Comparison of ENCODE assay signal across 10 cellular contexts in the genomic region with DNA sequence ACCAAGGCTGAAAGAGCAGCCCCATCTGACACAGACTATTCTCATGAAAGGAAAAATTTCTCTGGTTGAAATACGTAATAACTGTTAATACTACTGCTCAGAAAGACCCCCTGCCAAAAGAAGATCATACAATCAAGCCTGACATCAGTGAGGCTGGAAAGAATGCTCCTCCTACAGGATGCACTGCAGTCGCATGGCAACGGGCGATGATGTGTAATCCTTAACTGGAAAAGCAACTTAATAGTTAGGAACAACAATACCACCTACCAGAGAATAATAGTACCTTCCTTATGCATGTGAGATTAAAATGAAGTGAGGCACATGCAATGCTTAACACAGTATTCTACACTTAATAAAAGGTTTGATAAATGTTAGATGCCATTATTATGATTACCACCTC. TPM values are rescaled to one million over a fixed set of nuclear protein-coding genes. Genes with fewer than 3 reads are reported as not detected.
DNase-seq lines count a peak whose midpoint lies in the region; ATAC-seq and TF ChIP-seq lines count a peak whose summit lies in the region.
"Had no signal": no experiment of that assay in that cellular context is flagged by ENCODE, and none has a peak within 500 bp of the region (broad histone marks: within the 10 kb centered on the region; RNA-seq: fewer than 3 reads in every experiment).

No MANE protein-coding gene starts in this region.

- peaks cover 23% of the 10 kb centered on the region for H3K4me1 Mint-ChIP-seq in WTC11

- H3K27me3 ChIP-seq in ACC112 (ENCODE audit: insufficient read depth, low read length), result no peaks in the 10 kb centered on the region
- no peaks in the 10 kb centered on the region for H3K27me3 ChIP-seq in hepatocyte
- no peaks in the 10 kb centered on the region for H3K27me3 ChIP-seq in thyroid gland

- H3K36me3 ChIP-seq in ACC112 (ENCODE audit: insufficient read depth, low read length) (peaks cover 8% of the 10 kb centered on the region), hepatocyte (replicated peaks; ENCODE audit: insufficient read depth, low read depth) (no peaks in the 10 kb centered on the region), thyroid gland (peaks cover 0 to under 1% of the 10 kb centered on the region in 2 donors)

- CTCF ChIA-PET in WTC11 (lab: Charles Lee) (interaction anchor here (2.1 kb wide), 1 partner anchor 105 kb away, joined by 14 read pairs; no protein-coding TSS in a partner anchor), RWPE1 (lab: Yijun Ruan, JAX) (interaction anchor here (0.6 to 1.0 kb wide), 4 partner anchors 9 to 682 kb away, joined by 3 to 4 read pairs (median 4); no protein-coding TSS in a partner anchor)

- DNase-seq in ELR (ENCODE audit: low read depth) (peak; percentile 17), WTC11 (ENCODE audit: low spot score) (no peak), hepatocyte (ENCODE audit: low spot score) (no peak), RWPE1 (ENCODE audit: low spot score) (no peak), thyroid gland (no peak), G401 (ENCODE audit: low spot score) (no peak)
- DNase-seq in activated CD8-positive, alpha-beta memory T cell treated with anti-CD3 and anti-CD28 coated beads, Interleukin-2, amount 50 U/mL, for 4 hours, result no peak
- DNase-seq: DMS79 treated with DMSO at 0.1 percent for 48 hours, NCI-H526 had no signal

- peaks cover 20% of the 10 kb centered on the region for H3K27me3 Mint-ChIP-seq in WTC11 (ENCODE audit: low read depth)

- H3K4me2 ChIP-seq in hepatocyte, result peak overlapping the region; percentile 71

- no peaks in the 10 kb centered on the region for H4K20me1 ChIP-seq in hepatocyte (ENCODE audit: insufficient read depth, poor library complexity, severe bottlenecking)

- intact Hi-C loops in thyroid gland (cut with DNase I), result no loop called here

- no peak for ATAC-seq in WTC11

- 0 out of 2 replicates have a peak overlapping the region, but pooled peaks have one; percentile 82 for H3K27ac ChIP-seq in ACC112 (ENCODE audit: low read depth, low read length)
- peak overlapping the region; percentile 83 for H3K27ac ChIP-seq in hepatocyte
- H3K27ac ChIP-seq in RWPE1, result no peak overlapping the region
- H3K27ac ChIP-seq in thyroid gland, result no peak overlapping the region

- H3K4me1 ChIP-seq in ACC112 (ENCODE audit: control insufficient read depth, insufficient read depth, low read length, unreplicated experiment) (peaks cover 20% of the 10 kb centered on the region), hepatocyte (ENCODE audit: insufficient read depth) (peaks cover 12% of the 10 kb centered on the region), thyroid gland (peaks cover 13 to 15% of the 10 kb centered on the region in 2 donors)

- TF ChIP-seq CTCF in WTC11 (IDR thresholded peaks at IDR 0.05) (no peak), hepatocyte (IDR thresholded peaks at IDR 0.05; ENCODE audit: poor library complexity) (no peak), RWPE1 (conservative IDR thresholded peaks at IDR 0.05; ENCODE audit: low read depth) (no peak), thyroid gland (IDR thresholded peaks at IDR 0.05) (no peak)

- H3K36me3 Mint-ChIP-seq in WTC11, result peaks cover 28% of the 10 kb centered on the region

- H3K4me3 Mint-ChIP-seq in WTC11, result peak overlapping the region; percentile 97

- H3K27ac Mint-ChIP-seq in WTC11, result no peak overlapping the region

- peaks cover 28% of the 10 kb centered on the region for H3K9me3 Mint-ChIP-seq in WTC11

- in situ Hi-C loops in G401 (cut with HindIII; ENCODE audit: low sequenced_read_pairs), result no loop called here

- H3K4me3 ChIP-seq in ACC112 (ENCODE audit: low read depth, low read length) (peak overlapping the region; percentile 91), hepatocyte (no peak overlapping the region), thyroid gland (replicated peaks in 1 of 3) (no peak overlapping the region)

- POLR2A ChIA-PET in WTC11 (lab: Charles Lee) (no interaction called here), RWPE1 (lab: Yijun Ruan, JAX; ENCODE audit: low non-redundant PET) (no interaction called here)

- H3K9me3 ChIP-seq in hepatocyte (ENCODE audit: low read depth) (peaks cover 12% of the 10 kb centered on the region), thyroid gland (no peaks in the 10 kb centered on the region)

- H3K9me2 ChIP-seq in hepatocyte (replicated peaks; ENCODE audit: insufficient read depth), result no peaks in the 10 kb centered on the region

- peak overlapping the region; percentile 84 for H2AFZ ChIP-seq in ACC112 (ENCODE audit: low read length, unreplicated experiment)
- peak overlapping the region; percentile 31 for H2AFZ ChIP-seq in hepatocyte

- 81% methylated on average over 4 of the region's 4 CpGs for WGBS in hepatocyte (ENCODE audit: low lambda C conversion rate, missing lambda C conversion rate)
- 63 to 71% methylated on average over 4 of the region's 4 CpGs for WGBS in thyroid gland, 2 donors

- peaks cover 33% of the 10 kb centered on the region for H3K79me2 ChIP-seq in ACC112 (ENCODE audit: control insufficient read depth, insufficient read depth, low read length, unreplicated experiment)
- H3K79me2 ChIP-seq in hepatocyte, result peaks cover 31% of the 10 kb centered on the region

- TF ChIP-seq POLR2A in thyroid gland (IDR thresholded peaks at IDR 0.05), result no peak

TF ChIP-seq in WTC11, 78 proteins besides CTCF, POLR2A, EP300 and RAD21 (continues in another document):
- TF ChIP-seq CBFB (CRISPR knock-in tag; IDR thresholded peaks at IDR 0.05; ENCODE audit: low read depth) (no peak), ZNF416 (CRISPR knock-in tag; IDR thresholded peaks at IDR 0.05) (no peak), CREB1 (CRISPR knock-in tag; IDR thresholded peaks at IDR 0.05) (no peak), USF1 (CRISPR knock-in tag; IDR thresholded peaks at IDR 0.05) (no peak), FOXP1 (CRISPR knock-in tag; IDR thresholded peaks at IDR 0.05; ENCODE audit: borderline replicate concordance) (no peak), JUN (CRISPR knock-in tag; IDR thresholded peaks at IDR 0.05) (no peak), ETV6 (CRISPR knock-in tag; IDR thresholded peaks at IDR 0.05) (no peak), MXD4 (CRISPR knock-in tag; IDR thresholded peaks at IDR 0.05; ENCODE audit: borderline replicate concordance) (no peak), ZBTB21 (CRISPR knock-in tag; IDR thresholded peaks at IDR 0.05; ENCODE audit: borderline replicate concordance) (no peak), ZNF671 (CRISPR knock-in tag; IDR thresholded peaks at IDR 0.05) (no peak)
- TF ChIP-seq, protein P1, sequence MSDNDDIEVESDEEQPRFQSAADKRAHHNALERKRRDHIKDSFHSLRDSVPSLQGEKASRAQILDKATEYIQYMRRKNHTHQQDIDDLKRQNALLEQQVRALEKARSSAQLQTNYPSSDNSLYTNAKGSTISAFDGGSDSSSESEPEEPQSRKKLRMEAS (CRISPR knock-in tag; IDR thresholded peaks at IDR 0.05), result no peak
- TF ChIP-seq, protein P2, sequence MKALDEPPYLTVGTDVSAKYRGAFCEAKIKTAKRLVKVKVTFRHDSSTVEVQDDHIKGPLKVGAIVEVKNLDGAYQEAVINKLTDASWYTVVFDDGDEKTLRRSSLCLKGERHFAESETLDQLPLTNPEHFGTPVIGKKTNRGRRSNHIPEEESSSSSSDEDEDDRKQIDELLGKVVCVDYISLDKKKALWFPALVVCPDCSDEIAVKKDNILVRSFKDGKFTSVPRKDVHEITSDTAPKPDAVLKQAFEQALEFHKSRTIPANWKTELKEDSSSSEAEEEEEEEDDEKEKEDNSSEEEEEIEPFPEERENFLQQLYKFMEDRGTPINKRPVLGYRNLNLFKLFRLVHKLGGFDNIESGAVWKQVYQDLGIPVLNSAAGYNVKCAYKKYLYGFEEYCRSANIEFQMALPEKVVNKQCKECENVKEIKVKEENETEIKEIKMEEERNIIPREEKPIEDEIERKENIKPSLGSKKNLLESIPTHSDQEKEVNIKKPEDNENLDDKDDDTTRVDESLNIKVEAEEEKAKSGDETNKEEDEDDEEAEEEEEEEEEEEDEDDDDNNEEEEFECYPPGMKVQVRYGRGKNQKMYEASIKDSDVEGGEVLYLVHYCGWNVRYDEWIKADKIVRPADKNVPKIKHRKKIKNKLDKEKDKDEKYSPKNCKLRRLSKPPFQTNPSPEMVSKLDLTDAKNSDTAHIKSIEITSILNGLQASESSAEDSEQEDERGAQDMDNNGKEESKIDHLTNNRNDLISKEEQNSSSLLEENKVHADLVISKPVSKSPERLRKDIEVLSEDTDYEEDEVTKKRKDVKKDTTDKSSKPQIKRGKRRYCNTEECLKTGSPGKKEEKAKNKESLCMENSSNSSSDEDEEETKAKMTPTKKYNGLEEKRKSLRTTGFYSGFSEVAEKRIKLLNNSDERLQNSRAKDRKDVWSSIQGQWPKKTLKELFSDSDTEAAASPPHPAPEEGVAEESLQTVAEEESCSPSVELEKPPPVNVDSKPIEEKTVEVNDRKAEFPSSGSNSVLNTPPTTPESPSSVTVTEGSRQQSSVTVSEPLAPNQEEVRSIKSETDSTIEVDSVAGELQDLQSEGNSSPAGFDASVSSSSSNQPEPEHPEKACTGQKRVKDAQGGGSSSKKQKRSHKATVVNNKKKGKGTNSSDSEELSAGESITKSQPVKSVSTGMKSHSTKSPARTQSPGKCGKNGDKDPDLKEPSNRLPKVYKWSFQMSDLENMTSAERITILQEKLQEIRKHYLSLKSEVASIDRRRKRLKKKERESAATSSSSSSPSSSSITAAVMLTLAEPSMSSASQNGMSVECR (CRISPR knock-in tag; IDR thresholded peaks at IDR 0.05; ENCODE audit: borderline replicate concordance), result no peak

RNA-seq across cellular contexts. Expression of gene GOLGA5, which starts 1.2 kb away (rescaled TPM):
- total RNA-seq in WTC11 (2021), result 23.8 to 27.0 TPM (median 25.0 TPM) in 3 replicates
- 62.4 and 63.9 TPM in 2 replicates for total RNA-seq in hepatocyte
- polyA plus RNA-seq in hepatocyte, result 50.0 and 52.7 TPM in 2 replicates
- 10 to 100 TPM; 54.5 to 58.2 (median 57.6) TPM for total RNA-seq in thyroid gland
- total RNA-seq in G401 (2014; rRNA removed; shearing (Covaris generic)), result 11.2 and 22.8 TPM in 2 replicates

RNA-seq across cellular contexts. Expression of gene LGMN, which starts 44.5 kb away (rescaled TPM):
- total RNA-seq in WTC11 (2021), result 55.7 to 68.0 TPM (median 66.1 TPM) in 3 replicates
- total RNA-seq in hepatocyte, result 125 and 130 TPM in 2 replicates
- 139 and 169 TPM in 2 replicates for polyA plus RNA-seq in hepatocyte
- 100 to 1,000 TPM; 226 to 405 (median 297) TPM for total RNA-seq in thyroid gland
- total RNA-seq in G401 (2014; rRNA removed; shearing (Covaris generic)), result 51.2 and 80.3 TPM in 2 replicates

Comparison
In these comparisons a context has a peak if more than half of its experiments do, and no peak if none do; other contexts are left out.
1. H3K27ac ChIP-seq: peak in ACC112 (single experiment) and hepatocyte (single experiment); none in RWPE1 (single experiment) and thyroid gland (0 of 3).